1 cellular context compared by ENCODE assay signal in the genomic region with DNA sequence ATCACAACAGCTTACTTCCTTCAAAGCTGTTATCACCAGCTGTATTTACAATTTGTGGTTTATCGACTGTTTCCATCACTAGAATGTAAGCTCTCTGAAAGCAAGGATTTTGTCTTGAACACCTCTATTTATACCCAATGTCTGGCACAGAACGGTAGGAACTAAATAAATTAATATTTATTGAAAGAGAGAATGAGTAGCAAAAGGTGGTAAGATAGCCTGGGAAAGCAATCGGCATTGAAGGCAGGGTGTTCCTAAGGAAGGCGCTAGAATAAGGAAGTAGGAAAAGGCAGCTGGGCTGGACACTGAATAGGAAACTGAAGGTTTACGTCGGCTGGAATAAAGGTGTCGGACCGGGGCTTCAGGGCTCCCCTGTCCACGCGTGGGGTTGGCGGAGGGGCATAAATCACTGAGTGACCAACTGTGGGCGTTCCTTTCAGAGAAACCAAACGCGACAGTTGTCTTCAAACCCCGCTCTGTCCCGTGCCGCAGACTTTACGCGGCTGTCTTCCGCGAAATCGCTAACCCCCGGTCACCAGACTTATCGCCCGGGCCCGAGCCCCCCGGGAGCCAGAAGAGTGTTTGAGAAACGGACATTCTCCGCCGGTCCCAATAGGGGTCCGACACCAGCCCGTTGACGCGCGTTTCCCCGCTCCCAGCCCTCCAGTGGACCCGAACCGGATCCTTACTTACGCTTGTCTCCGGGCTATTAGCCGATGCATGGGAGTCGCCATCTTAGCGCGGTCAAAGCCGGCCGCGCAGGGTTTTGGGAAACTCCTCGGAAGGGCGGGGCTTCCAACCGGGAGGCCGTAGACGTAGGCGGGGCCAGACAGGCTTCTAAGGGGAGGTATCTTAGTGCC.
TF ChIP-seq lines count a peak whose summit lies in the region.

ZCCHC10 (minus strand) TSS at position 746 of the 860 bp plus-strand sequence; CDS start at position 734, 12 bp downstream.

TF ChIP-seq in K562, 482 proteins besides CTCF, POLR2A, EP300 and RAD21 (continued from another document and continues in another):
- TF ChIP-seq, protein P1, sequence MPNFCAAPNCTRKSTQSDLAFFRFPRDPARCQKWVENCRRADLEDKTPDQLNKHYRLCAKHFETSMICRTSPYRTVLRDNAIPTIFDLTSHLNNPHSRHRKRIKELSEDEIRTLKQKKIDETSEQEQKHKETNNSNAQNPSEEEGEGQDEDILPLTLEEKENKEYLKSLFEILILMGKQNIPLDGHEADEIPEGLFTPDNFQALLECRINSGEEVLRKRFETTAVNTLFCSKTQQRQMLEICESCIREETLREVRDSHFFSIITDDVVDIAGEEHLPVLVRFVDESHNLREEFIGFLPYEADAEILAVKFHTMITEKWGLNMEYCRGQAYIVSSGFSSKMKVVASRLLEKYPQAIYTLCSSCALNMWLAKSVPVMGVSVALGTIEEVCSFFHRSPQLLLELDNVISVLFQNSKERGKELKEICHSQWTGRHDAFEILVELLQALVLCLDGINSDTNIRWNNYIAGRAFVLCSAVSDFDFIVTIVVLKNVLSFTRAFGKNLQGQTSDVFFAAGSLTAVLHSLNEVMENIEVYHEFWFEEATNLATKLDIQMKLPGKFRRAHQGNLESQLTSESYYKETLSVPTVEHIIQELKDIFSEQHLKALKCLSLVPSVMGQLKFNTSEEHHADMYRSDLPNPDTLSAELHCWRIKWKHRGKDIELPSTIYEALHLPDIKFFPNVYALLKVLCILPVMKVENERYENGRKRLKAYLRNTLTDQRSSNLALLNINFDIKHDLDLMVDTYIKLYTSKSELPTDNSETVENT (CRISPR knock-in tag; IDR thresholded peaks at IDR 0.05): no peak
- TF ChIP-seq ATF4 (CRISPR knock-in tag; IDR thresholded peaks at IDR 0.05): no peak
- peak; percentile 97 for TF ChIP-seq PHF20 (IDR thresholded peaks at IDR 0.05; ENCODE audit: partially characterized antibody)
- no peak for TF ChIP-seq ZNF232 (CRISPR knock-in tag; IDR thresholded peaks at IDR 0.05)
- TF ChIP-seq CTBP1 (IDR thresholded peaks at IDR 0.05; ENCODE audit: borderline replicate concordance): peak; percentile 56; the same call in 1 of the 2 replicates
- TF ChIP-seq SRSF3 (IDR thresholded peaks at IDR 0.05; ENCODE audit: insufficient read depth, low read length): 0 out of 2 replicates have a peak, but pooled peaks have one; percentile 63
- 0 out of 4 replicates have a peak, but pooled peaks of 1 of the 2 experiments have one; percentile 46 for TF ChIP-seq NONO (IDR thresholded peaks at IDR 0.05; ENCODE audit: low read depth in 2 of 2, low read length in 1 of 2)
- peak; percentile 93 for TF ChIP-seq PKNOX1 (IDR thresholded peaks at IDR 0.05)
- no peak for TF ChIP-seq ZNF165 (CRISPR knock-in tag; IDR thresholded peaks at IDR 0.05; ENCODE audit: borderline replicate concordance)
- TF ChIP-seq PCBP2 (IDR thresholded peaks at IDR 0.05; ENCODE audit: low read depth, low read length, poor library complexity, severe bottlenecking): no peak
- 0 out of 2 replicates have a peak, but pooled peaks have one; percentile 23 for TF ChIP-seq ZNF41 (CRISPR knock-in tag; conservative IDR thresholded peaks at IDR 0.05)
- no peak for TF ChIP-seq SETDB1 (IDR thresholded peaks at IDR 0.05; ENCODE audit: low read length)
- TF ChIP-seq, protein P2, sequence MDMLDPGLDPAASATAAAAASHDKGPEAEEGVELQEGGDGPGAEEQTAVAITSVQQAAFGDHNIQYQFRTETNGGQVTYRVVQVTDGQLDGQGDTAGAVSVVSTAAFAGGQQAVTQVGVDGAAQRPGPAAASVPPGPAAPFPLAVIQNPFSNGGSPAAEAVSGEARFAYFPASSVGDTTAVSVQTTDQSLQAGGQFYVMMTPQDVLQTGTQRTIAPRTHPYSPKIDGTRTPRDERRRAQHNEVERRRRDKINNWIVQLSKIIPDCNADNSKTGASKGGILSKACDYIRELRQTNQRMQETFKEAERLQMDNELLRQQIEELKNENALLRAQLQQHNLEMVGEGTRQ (CRISPR knock-in tag; IDR thresholded peaks at IDR 0.05): no peak
- TF ChIP-seq ZNF354B (CRISPR knock-in tag; IDR thresholded peaks at IDR 0.05): 0 out of 2 replicates have a peak, but pooled peaks have one; percentile 47
- TF ChIP-seq ELF1 (tag; IDR thresholded peaks at IDR 0.05): peak; percentile 76
- peak; percentile 71 for TF ChIP-seq KAT8 (IDR thresholded peaks at IDR 0.05; ENCODE audit: low read depth)
- no peak for TF ChIP-seq FOXJ3 (CRISPR knock-in tag; IDR thresholded peaks at IDR 0.05)
- no peak for TF ChIP-seq DDX20 (tag; IDR thresholded peaks at IDR 0.05; ENCODE audit: low read depth)
- TF ChIP-seq ZNF143 (CRISPR knock-in tag; IDR thresholded peaks at IDR 0.05): peak; percentile 71
- peak; percentile 34 for TF ChIP-seq BRD9 (IDR thresholded peaks at IDR 0.05; ENCODE audit: low read depth, partially characterized antibody)
- TF ChIP-seq MAX (CRISPR knock-in tag; IDR thresholded peaks at IDR 0.05): peak; percentile 20; the same call in 1 of the 2 replicates
- no peak for TF ChIP-seq SMARCC2 (IDR thresholded peaks at IDR 0.05; ENCODE audit: low read depth)
- peak; percentile 20 to 39; a peak in 2 of 4 replicates for TF ChIP-seq TEAD1 (CRISPR knock-in tag; IDR thresholded peaks at IDR 0.05)
- no peak for TF ChIP-seq TARDBP (IDR thresholded peaks at IDR 0.05)
- TF ChIP-seq SRF (CRISPR knock-in tag; IDR thresholded peaks at IDR 0.05): peak; percentile 15 to 60; a peak in 1 of 4 replicates
- peak in 1 of 2 experiments; percentile 57 for TF ChIP-seq E2F6 (IDR thresholded peaks at IDR 0.05; ENCODE audit: borderline replicate concordance in 1 of 2, extremely low read depth in 1 of 2, insufficient read depth in 1 of 2, insufficient read length in 1 of 2, low read depth in 1 of 2, low read length in 1 of 2, poor library complexity in 1 of 2, severe bottlenecking in 1 of 2)
- TF ChIP-seq, protein P3, sequence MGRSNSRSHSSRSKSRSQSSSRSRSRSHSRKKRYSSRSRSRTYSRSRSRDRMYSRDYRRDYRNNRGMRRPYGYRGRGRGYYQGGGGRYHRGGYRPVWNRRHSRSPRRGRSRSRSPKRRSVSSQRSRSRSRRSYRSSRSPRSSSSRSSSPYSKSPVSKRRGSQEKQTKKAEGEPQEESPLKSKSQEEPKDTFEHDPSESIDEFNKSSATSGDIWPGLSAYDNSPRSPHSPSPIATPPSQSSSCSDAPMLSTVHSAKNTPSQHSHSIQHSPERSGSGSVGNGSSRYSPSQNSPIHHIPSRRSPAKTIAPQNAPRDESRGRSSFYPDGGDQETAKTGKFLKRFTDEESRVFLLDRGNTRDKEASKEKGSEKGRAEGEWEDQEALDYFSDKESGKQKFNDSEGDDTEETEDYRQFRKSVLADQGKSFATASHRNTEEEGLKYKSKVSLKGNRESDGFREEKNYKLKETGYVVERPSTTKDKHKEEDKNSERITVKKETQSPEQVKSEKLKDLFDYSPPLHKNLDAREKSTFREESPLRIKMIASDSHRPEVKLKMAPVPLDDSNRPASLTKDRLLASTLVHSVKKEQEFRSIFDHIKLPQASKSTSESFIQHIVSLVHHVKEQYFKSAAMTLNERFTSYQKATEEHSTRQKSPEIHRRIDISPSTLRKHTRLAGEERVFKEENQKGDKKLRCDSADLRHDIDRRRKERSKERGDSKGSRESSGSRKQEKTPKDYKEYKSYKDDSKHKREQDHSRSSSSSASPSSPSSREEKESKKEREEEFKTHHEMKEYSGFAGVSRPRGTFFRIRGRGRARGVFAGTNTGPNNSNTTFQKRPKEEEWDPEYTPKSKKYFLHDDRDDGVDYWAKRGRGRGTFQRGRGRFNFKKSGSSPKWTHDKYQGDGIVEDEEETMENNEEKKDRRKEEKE (IDR thresholded peaks at IDR 0.05; ENCODE audit: borderline replicate concordance in 1 of 2, control insufficient read depth in 1 of 2, low read depth in 2 of 2, low read length in 1 of 2): 0 out of 4 replicates have a peak, but pooled peaks of 1 of the 2 experiments have one; percentile 3
- peak; percentile 23; the same call in 1 of the 2 replicates for TF ChIP-seq CEBPG (CRISPR knock-in tag; IDR thresholded peaks at IDR 0.05)
- TF ChIP-seq CEBPG (tag; conservative IDR thresholded peaks at IDR 0.05 in 1 of 2, IDR thresholded peaks at IDR 0.05 in 1 of 2): no peak
- TF ChIP-seq, protein P4, sequence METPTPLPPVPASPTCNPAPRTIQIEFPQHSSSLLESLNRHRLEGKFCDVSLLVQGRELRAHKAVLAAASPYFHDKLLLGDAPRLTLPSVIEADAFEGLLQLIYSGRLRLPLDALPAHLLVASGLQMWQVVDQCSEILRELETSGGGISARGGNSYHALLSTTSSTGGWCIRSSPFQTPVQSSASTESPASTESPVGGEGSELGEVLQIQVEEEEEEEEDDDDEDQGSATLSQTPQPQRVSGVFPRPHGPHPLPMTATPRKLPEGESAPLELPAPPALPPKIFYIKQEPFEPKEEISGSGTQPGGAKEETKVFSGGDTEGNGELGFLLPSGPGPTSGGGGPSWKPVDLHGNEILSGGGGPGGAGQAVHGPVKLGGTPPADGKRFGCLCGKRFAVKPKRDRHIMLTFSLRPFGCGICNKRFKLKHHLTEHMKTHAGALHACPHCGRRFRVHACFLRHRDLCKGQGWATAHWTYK (CRISPR knock-in tag; IDR thresholded peaks at IDR 0.05): peak; percentile 83; the same call in 1 of the 2 replicates
- peak; percentile 92 for TF ChIP-seq TAF7 (tag; IDR thresholded peaks at IDR 0.05)
- peak; percentile 78 for TF ChIP-seq SMAD4 (CRISPR knock-in tag; conservative IDR thresholded peaks at IDR 0.05)
- TF ChIP-seq RUNX1 (IDR thresholded peaks at IDR 0.05; ENCODE audit: low read depth): no peak
- TF ChIP-seq ZHX1 (conservative IDR thresholded peaks at IDR 0.05; ENCODE audit: low read length): no peak
